ENCODE assay signal across 1 cellular context in the genomic region with DNA sequence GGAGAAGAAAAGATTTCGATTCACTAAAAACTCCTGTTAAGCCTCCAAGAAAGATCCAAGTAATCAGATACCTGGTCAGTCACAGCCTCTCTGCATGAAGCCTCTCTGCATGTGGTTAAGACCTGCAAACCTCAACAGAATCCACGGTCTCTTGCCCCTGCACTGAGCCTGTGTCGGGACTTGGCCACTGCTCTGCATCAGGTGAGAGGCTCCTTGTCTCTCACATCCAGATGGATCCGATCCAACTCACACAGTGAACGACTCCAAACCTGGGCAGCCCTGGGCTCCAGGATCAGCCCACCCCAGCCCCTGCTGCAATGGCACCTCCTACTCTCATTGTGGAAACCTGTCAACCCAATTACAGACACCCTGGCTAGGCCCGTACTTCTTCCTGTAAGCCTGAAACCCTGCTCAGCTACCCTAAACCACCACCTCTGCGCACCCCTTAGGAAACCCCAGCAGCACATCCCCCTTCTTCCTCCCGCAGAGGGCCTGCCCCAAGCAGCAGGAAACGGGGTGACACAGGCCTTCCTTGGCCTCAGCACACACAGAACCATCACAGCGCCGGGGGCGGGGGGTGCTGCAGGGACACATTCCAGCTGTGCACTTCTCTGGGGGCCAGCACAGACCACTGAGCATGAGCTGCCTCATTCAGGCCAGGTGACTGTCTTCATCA.
TF ChIP-seq lines count a peak whose summit lies in the region.

No MANE protein-coding gene starts in this region.

TF ChIP-seq in GM12878, 131 proteins besides CTCF, POLR2A, EP300 and RAD21 (continued from another document and continues in another):
- TF ChIP-seq, protein P1, sequence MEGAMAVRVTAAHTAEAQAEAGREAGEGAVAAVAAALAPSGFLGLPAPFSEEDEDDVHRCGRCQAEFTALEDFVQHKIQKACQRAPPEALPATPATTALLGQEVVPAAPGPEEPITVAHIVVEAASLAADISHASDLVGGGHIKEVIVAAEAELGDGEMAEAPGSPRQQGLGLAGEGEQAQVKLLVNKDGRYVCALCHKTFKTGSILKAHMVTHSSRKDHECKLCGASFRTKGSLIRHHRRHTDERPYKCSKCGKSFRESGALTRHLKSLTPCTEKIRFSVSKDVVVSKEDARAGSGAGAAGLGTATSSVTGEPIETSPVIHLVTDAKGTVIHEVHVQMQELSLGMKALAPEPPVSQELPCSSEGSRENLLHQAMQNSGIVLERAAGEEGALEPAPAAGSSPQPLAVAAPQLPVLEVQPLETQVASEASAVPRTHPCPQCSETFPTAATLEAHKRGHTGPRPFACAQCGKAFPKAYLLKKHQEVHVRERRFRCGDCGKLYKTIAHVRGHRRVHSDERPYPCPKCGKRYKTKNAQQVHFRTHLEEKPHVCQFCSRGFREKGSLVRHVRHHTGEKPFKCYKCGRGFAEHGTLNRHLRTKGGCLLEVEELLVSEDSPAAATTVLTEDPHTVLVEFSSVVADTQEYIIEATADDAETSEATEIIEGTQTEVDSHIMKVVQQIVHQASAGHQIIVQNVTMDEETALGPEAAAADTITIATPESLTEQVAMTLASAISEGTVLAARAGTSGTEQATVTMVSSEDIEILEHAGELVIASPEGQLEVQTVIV (IDR thresholded peaks at IDR 0.05; ENCODE audit: borderline replicate concordance, partially characterized antibody) = no peak
- TF ChIP-seq RAD51 (IDR thresholded peaks at IDR 0.05) (no peak), CHD4 (IDR thresholded peaks at IDR 0.05) (no peak), KDM1A (IDR thresholded peaks at IDR 0.05; ENCODE audit: borderline replicate concordance) (no peak), RFX5 (IDR thresholded peaks at IDR 0.05; ENCODE audit: low read depth, low read length) (no peak), SREBF1 (IDR thresholded peaks at IDR 0.05; ENCODE audit: low read length) (no peak), SMAD5 (IDR thresholded peaks at IDR 0.05; ENCODE audit: low read depth) (no peak), DPF2 (IDR thresholded peaks at IDR 0.05) (0 out of 2 replicates have a peak, but pooled peaks have one; percentile 18), MEF2B (IDR thresholded peaks at IDR 0.05; ENCODE audit: partially characterized antibody, poor library complexity, severe bottlenecking) (peak; percentile 26), TCF7 (IDR thresholded peaks at IDR 0.05; ENCODE audit: borderline replicate concordance) (no peak), KAT2A (conservative IDR thresholded peaks at IDR 0.05; ENCODE audit: control insufficient read depth, low read depth, low read length) (no peak), NR2F1 (conservative IDR thresholded peaks at IDR 0.05) (0 out of 2 replicates have a peak, but pooled peaks have one; percentile 36), ZNF207 (IDR thresholded peaks at IDR 0.05; ENCODE audit: borderline replicate concordance) (no peak), CBFB (IDR thresholded peaks at IDR 0.05; ENCODE audit: low read depth) (peak; percentile 51; the same call in 1 of the 2 replicates), SMAD1 (IDR thresholded peaks at IDR 0.05; ENCODE audit: low read depth, partially characterized antibody) (no peak), ZNF217 (IDR thresholded peaks at IDR 0.05) (no peak), MEF2A (IDR thresholded peaks at IDR 0.05; ENCODE audit: insufficient read depth, low read depth, low read length) (peak; percentile 62; the same call in 1 of the 2 replicates), SREBF2 (IDR thresholded peaks at IDR 0.05; ENCODE audit: low read length) (no peak), NFYA (IDR thresholded peaks at IDR 0.05; ENCODE audit: borderline replicate concordance, low read depth, low read length) (no peak), TCF12 (IDR thresholded peaks at IDR 0.05; ENCODE audit: low read depth, low read length) (no peak), ZBED1 (IDR thresholded peaks at IDR 0.05; ENCODE audit: borderline replicate concordance) (no peak), FOXM1 (IDR thresholded peaks at IDR 0.05; ENCODE audit: low read depth, low read length) (peak; percentile 78), TCF3 (IDR thresholded peaks at IDR 0.05; ENCODE audit: borderline replicate concordance, insufficient read depth, low read depth, low read length) (0 out of 2 replicates have a peak, but pooled peaks have one; percentile 71), CREM (IDR thresholded peaks at IDR 0.05; ENCODE audit: low read depth) (peak; percentile 69), RCOR1 (conservative IDR thresholded peaks at IDR 0.05; ENCODE audit: low read depth, low read length) (0 out of 2 replicates have a peak, but pooled peaks have one; percentile 47), CHD2 (IDR thresholded peaks at IDR 0.05; ENCODE audit: borderline replicate concordance, low read depth, low read length) (0 out of 2 replicates have a peak, but pooled peaks have one; percentile 23), NR2C1 (IDR thresholded peaks at IDR 0.05) (no peak)
- TF ChIP-seq, protein P2, sequence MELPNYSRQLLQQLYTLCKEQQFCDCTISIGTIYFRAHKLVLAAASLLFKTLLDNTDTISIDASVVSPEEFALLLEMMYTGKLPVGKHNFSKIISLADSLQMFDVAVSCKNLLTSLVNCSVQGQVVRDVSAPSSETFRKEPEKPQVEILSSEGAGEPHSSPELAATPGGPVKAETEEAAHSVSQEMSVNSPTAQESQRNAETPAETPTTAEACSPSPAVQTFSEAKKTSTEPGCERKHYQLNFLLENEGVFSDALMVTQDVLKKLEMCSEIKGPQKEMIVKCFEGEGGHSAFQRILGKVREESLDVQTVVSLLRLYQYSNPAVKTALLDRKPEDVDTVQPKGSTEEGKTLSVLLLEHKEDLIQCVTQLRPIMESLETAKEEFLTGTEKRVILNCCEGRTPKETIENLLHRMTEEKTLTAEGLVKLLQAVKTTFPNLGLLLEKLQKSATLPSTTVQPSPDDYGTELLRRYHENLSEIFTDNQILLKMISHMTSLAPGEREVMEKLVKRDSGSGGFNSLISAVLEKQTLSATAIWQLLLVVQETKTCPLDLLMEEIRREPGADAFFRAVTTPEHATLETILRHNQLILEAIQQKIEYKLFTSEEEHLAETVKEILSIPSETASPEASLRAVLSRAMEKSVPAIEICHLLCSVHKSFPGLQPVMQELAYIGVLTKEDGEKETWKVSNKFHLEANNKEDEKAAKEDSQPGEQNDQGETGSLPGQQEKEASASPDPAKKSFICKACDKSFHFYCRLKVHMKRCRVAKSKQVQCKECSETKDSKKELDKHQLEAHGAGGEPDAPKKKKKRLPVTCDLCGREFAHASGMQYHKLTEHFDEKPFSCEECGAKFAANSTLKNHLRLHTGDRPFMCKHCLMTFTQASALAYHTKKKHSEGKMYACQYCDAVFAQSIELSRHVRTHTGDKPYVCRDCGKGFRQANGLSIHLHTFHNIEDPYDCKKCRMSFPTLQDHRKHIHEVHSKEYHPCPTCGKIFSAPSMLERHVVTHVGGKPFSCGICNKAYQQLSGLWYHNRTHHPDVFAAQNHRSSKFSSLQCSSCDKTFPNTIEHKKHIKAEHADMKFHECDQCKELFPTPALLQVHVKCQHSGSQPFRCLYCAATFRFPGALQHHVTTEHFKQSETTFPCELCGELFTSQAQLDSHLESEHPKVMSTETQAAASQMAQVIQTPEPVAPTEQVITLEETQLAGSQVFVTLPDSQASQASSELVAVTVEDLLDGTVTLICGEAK (IDR thresholded peaks at IDR 0.05; ENCODE audit: borderline replicate concordance) = no peak
- TF ChIP-seq, protein P3, sequence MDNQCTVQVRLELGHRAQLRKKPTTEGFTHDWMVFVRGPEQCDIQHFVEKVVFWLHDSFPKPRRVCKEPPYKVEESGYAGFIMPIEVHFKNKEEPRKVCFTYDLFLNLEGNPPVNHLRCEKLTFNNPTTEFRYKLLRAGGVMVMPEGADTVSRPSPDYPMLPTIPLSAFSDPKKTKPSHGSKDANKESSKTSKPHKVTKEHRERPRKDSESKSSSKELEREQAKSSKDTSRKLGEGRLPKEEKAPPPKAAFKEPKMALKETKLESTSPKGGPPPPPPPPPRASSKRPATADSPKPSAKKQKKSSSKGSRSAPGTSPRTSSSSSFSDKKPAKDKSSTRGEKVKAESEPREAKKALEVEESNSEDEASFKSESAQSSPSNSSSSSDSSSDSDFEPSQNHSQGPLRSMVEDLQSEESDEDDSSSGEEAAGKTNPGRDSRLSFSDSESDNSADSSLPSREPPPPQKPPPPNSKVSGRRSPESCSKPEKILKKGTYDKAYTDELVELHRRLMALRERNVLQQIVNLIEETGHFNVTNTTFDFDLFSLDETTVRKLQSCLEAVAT (IDR thresholded peaks at IDR 0.05) = 0 out of 2 replicates have a peak, but pooled peaks have one; percentile 27
- TF ChIP-seq, protein P4, sequence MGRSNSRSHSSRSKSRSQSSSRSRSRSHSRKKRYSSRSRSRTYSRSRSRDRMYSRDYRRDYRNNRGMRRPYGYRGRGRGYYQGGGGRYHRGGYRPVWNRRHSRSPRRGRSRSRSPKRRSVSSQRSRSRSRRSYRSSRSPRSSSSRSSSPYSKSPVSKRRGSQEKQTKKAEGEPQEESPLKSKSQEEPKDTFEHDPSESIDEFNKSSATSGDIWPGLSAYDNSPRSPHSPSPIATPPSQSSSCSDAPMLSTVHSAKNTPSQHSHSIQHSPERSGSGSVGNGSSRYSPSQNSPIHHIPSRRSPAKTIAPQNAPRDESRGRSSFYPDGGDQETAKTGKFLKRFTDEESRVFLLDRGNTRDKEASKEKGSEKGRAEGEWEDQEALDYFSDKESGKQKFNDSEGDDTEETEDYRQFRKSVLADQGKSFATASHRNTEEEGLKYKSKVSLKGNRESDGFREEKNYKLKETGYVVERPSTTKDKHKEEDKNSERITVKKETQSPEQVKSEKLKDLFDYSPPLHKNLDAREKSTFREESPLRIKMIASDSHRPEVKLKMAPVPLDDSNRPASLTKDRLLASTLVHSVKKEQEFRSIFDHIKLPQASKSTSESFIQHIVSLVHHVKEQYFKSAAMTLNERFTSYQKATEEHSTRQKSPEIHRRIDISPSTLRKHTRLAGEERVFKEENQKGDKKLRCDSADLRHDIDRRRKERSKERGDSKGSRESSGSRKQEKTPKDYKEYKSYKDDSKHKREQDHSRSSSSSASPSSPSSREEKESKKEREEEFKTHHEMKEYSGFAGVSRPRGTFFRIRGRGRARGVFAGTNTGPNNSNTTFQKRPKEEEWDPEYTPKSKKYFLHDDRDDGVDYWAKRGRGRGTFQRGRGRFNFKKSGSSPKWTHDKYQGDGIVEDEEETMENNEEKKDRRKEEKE (IDR thresholded peaks at IDR 0.05) = no peak
- TF ChIP-seq, protein P5, sequence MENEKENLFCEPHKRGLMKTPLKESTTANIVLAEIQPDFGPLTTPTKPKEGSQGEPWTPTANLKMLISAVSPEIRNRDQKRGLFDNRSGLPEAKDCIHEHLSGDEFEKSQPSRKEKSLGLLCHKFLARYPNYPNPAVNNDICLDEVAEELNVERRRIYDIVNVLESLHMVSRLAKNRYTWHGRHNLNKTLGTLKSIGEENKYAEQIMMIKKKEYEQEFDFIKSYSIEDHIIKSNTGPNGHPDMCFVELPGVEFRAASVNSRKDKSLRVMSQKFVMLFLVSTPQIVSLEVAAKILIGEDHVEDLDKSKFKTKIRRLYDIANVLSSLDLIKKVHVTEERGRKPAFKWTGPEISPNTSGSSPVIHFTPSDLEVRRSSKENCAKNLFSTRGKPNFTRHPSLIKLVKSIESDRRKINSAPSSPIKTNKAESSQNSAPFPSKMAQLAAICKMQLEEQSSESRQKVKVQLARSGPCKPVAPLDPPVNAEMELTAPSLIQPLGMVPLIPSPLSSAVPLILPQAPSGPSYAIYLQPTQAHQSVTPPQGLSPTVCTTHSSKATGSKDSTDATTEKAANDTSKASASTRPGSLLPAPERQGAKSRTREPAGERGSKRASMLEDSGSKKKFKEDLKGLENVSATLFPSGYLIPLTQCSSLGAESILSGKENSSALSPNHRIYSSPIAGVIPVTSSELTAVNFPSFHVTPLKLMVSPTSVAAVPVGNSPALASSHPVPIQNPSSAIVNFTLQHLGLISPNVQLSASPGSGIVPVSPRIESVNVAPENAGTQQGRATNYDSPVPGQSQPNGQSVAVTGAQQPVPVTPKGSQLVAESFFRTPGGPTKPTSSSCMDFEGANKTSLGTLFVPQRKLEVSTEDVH (IDR thresholded peaks at IDR 0.05; ENCODE audit: low read depth, partially characterized antibody) = no peak
- TF ChIP-seq, protein P6, sequence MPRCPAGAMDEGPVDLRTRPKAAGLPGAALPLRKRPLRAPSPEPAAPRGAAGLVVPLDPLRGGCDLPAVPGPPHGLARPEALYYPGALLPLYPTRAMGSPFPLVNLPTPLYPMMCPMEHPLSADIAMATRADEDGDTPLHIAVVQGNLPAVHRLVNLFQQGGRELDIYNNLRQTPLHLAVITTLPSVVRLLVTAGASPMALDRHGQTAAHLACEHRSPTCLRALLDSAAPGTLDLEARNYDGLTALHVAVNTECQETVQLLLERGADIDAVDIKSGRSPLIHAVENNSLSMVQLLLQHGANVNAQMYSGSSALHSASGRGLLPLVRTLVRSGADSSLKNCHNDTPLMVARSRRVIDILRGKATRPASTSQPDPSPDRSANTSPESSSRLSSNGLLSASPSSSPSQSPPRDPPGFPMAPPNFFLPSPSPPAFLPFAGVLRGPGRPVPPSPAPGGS (IDR thresholded peaks at IDR 0.05; ENCODE audit: borderline replicate concordance, insufficient read depth, low read depth, low read length, poor library complexity, severe bottlenecking) = no peak
- TF ChIP-seq, protein P7, sequence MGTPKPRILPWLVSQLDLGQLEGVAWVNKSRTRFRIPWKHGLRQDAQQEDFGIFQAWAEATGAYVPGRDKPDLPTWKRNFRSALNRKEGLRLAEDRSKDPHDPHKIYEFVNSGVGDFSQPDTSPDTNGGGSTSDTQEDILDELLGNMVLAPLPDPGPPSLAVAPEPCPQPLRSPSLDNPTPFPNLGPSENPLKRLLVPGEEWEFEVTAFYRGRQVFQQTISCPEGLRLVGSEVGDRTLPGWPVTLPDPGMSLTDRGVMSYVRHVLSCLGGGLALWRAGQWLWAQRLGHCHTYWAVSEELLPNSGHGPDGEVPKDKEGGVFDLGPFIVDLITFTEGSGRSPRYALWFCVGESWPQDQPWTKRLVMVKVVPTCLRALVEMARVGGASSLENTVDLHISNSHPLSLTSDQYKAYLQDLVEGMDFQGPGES (IDR thresholded peaks at IDR 0.05) = no peak
- TF ChIP-seq, protein P8, sequence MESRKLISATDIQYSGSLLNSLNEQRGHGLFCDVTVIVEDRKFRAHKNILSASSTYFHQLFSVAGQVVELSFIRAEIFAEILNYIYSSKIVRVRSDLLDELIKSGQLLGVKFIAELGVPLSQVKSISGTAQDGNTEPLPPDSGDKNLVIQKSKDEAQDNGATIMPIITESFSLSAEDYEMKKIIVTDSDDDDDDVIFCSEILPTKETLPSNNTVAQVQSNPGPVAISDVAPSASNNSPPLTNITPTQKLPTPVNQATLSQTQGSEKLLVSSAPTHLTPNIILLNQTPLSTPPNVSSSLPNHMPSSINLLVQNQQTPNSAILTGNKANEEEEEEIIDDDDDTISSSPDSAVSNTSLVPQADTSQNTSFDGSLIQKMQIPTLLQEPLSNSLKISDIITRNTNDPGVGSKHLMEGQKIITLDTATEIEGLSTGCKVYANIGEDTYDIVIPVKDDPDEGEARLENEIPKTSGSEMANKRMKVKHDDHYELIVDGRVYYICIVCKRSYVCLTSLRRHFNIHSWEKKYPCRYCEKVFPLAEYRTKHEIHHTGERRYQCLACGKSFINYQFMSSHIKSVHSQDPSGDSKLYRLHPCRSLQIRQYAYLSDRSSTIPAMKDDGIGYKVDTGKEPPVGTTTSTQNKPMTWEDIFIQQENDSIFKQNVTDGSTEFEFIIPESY (IDR thresholded peaks at IDR 0.05) = no peak
- TF ChIP-seq, protein P9, sequence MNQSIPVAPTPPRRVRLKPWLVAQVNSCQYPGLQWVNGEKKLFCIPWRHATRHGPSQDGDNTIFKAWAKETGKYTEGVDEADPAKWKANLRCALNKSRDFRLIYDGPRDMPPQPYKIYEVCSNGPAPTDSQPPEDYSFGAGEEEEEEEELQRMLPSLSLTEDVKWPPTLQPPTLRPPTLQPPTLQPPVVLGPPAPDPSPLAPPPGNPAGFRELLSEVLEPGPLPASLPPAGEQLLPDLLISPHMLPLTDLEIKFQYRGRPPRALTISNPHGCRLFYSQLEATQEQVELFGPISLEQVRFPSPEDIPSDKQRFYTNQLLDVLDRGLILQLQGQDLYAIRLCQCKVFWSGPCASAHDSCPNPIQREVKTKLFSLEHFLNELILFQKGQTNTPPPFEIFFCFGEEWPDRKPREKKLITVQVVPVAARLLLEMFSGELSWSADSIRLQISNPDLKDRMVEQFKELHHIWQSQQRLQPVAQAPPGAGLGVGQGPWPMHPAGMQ (IDR thresholded peaks at IDR 0.05; ENCODE audit: borderline replicate concordance) = no peak
